20 cellular contexts compared by ENCODE assay signal in the genomic region with DNA sequence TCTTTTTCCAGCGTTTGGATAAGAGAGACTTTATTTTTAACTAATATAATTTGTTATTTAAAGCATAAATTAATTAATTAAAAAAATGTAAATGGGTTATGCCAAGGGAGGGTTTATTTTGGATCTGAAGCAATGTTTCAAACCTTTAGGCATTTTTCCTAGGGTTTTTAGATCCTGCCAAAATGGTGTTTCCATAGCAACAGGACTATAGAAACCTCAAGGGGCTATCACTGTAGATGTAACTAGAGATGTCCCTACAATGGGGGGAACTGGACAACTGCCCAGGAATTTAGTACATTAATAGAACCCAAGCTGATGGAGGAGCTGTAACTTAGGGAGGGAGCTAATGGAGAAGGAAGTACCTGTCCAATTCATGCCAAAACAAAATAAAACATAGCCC. TPM values are rescaled to one million over a fixed set of nuclear protein-coding genes. Genes with fewer than 3 reads are reported as not detected.
A peak's percentile ranks its signal among the peaks of the same experiment; 100 is the strongest.
DNase-seq lines count a peak whose midpoint lies in the region; ATAC-seq, FAIRE-seq and TF ChIP-seq lines count a peak whose summit lies in the region.
"Had no signal": no experiment of that assay in that cellular context is flagged by ENCODE, and none has a peak within 500 bp of the region (broad histone marks: within the 10 kb centered on the region; RNA-seq: fewer than 3 reads in every experiment).

No MANE protein-coding gene starts in this region.

- CTCF ChIA-PET in WTC11 (lab: Charles Lee) (no interaction called here), K562 (lab: Yijun Ruan, JAX; ENCODE audit: low intra/inter-chr PET ratio) (no interaction called here)

- H3K4me2 ChIP-seq in K562 (ENCODE audit: insufficient read depth, low read length) = no peak overlapping the region
- H3K4me2 ChIP-seq: A549 had no signal

- TF ChIP-seq RAD21 in K562 (CRISPR knock-in tag; conservative IDR thresholded peaks at IDR 0.05 in 1 of 2, IDR thresholded peaks at IDR 0.05 in 1 of 2) = no peak

- no peak for FAIRE-seq in K562 (lab: Jason Lieb, UNC)
- FAIRE-seq: A549, GM12878, HepG2, HTR-8/SVneo had no signal

- TF ChIP-seq POLR2A in K562 (conservative IDR thresholded peaks at IDR 0.05) = no peak

- TF ChIP-seq CTCF in WTC11 (IDR thresholded peaks at IDR 0.05) = no peak
- no peak for TF ChIP-seq CTCF in K562 (IDR thresholded peaks at IDR 0.05 in 2 of 3, conservative IDR thresholded peaks at IDR 0.05 in 1 of 3; ENCODE audit: insufficient read depth in 2 of 3, low read depth in 1 of 3, low read length in 3 of 3)
- no peak for TF ChIP-seq CTCF in nephron (IDR thresholded peaks at IDR 0.05; ENCODE audit: unreplicated experiment in 3 of 3)

- H3K4me3 Mint-ChIP-seq in WTC11 (no peak overlapping the region), nephron (no peak overlapping the region)
- H3K4me3 Mint-ChIP-seq: CD14-positive monocyte; CD8-positive, alpha-beta T cell had no signal

- H3K27ac ChIP-seq in K562 (ENCODE audit: extremely low read depth, low read depth, low read length) = no peak overlapping the region
- H3K27ac ChIP-seq: A549 had no signal

- no peaks in the 10 kb centered on the region for H3K9me1 ChIP-seq in K562 (ENCODE audit: control insufficient read depth, insufficient read depth, low read length)

- 0% methylated on average over 1 of the region's 1 CpG for WGBS in K562 (ENCODE audit: insufficient coverage, low coverage, missing lambda C conversion rate)

- H3K27ac Mint-ChIP-seq in WTC11 (no peak overlapping the region), nephron (peak overlapping the region; percentile 30 to 74 (median 38))
- H3K27ac Mint-ChIP-seq: CD14-positive monocyte; CD8-positive, alpha-beta T cell had no signal

- TF ChIP-seq EP300 in K562 (IDR thresholded peaks at IDR 0.05; ENCODE audit: low read length) = no peak

- H3K36me3 Mint-ChIP-seq in WTC11 (no peaks in the 10 kb centered on the region), nephron (ENCODE audit: low read depth) (no peaks in the 10 kb centered on the region)
- H3K36me3 Mint-ChIP-seq: CD14-positive monocyte; CD8-positive, alpha-beta T cell had no signal

- no peaks in the 10 kb centered on the region for H4K20me1 ChIP-seq in K562 (replicated peaks; ENCODE audit: control insufficient read depth, insufficient read depth, low read length)

- intact Hi-C loops in K562 (cut with micrococcal nuclease) = no loop called here

- H3K36me3 ChIP-seq in K562 (ENCODE audit: control insufficient read depth, insufficient read depth, low read length) = no peaks in the 10 kb centered on the region

- H3K27me3 ChIP-seq in K562 (ENCODE audit: control insufficient read depth in 2 of 2, insufficient read depth in 2 of 2, low read length in 2 of 2) = peaks cover 3 to 4% of the 10 kb centered on the region in 2 experiments; a peak in 2 of 5 replicates

- H3K4me1 Mint-ChIP-seq in WTC11 (peaks cover 36% of the 10 kb centered on the region), nephron (peaks cover 42% of the 10 kb centered on the region)

- H2AFZ ChIP-seq in K562 (ENCODE audit: low read depth, low read length) = no peak overlapping the region

- ATAC-seq in WTC11 = no peak
- ATAC-seq in K562 = no peak
- ATAC-seq in HG03457 (IDR thresholded peaks at IDR 0.05; ENCODE audit: unreplicated experiment) = no peak
- ATAC-seq in HG03196 (IDR thresholded peaks at IDR 0.05; ENCODE audit: unreplicated experiment) = no peak
- ATAC-seq: A549; CD8-positive, alpha-beta T cell; GM12878; HepG2 had no signal

- in situ Hi-C loops in K562 (cut with MboI) = no loop called here

- H3K79me2 ChIP-seq in K562 (ENCODE audit: control insufficient read depth, insufficient read depth, low read length) = no peaks in the 10 kb centered on the region

- no peak overlapping the region for H3K9ac ChIP-seq in K562 (ENCODE audit: insufficient read depth in 1 of 2, low read depth in 2 of 2, low read length in 2 of 2)
- H3K9ac ChIP-seq: GM23248 had no signal

- H3K27me3 Mint-ChIP-seq in WTC11 (ENCODE audit: low read depth) (peaks cover 6% of the 10 kb centered on the region), nephron (ENCODE audit: low read depth) (peaks cover 4% of the 10 kb centered on the region)

- DNase-seq in WTC11 (ENCODE audit: low spot score) = no peak
- DNase-seq in K562 (ENCODE audit: extremely low read depth in 1 of 4, low spot score in 3 of 4) = no peak
- DNase-seq in fibroblast of peridontal ligament (ENCODE audit: extremely low read depth) = peak; percentile 40
- no peak for DNase-seq in UCSD-AML1 (lab: John Stamatoyannopoulos, UW; ENCODE audit: unreplicated experiment)
- DNase-seq: Caco-2; CD8-positive, alpha-beta T cell; DMS79; GM23248; H7 had no signal

- no peaks in the 10 kb centered on the region for H3K4me1 ChIP-seq in K562 (replicated peaks in 1 of 2; ENCODE audit: control insufficient read depth in 2 of 2, insufficient read depth in 2 of 2, low read length in 2 of 2)
- H3K4me1 ChIP-seq: A549, Caco-2 had no signal

- no peaks in the 10 kb centered on the region for H3K9me3 ChIP-seq in K562 (replicated peaks; ENCODE audit: control insufficient read depth, insufficient read depth, low read depth, low read length)
- H3K9me3 ChIP-seq: A549, Caco-2 had no signal

- no TSS peak for BruUV-seq in K562 (replicated peaks; lab: Mats Ljungman, UMichigan)

- H3K9me3 Mint-ChIP-seq in WTC11 (peaks cover 10% of the 10 kb centered on the region), nephron (no peaks in the 10 kb centered on the region)
- H3K9me3 Mint-ChIP-seq: CD8-positive, alpha-beta T cell had no signal

- no peak overlapping the region for H3K4me3 ChIP-seq in K562
- H3K4me3 ChIP-seq: A549, GM12878, GM23248 had no signal

- POLR2A ChIA-PET in WTC11 (lab: Charles Lee) = no interaction called here
- POLR2A ChIA-PET in K562 (lab: Yijun Ruan, JAX) = interaction anchor here (1.1 kb wide), 1 partner anchor 14 kb away, joined by 3 read pairs; no protein-coding TSS in a partner anchor

TF ChIP-seq in WTC11, 78 proteins besides CTCF, POLR2A, EP300 and RAD21:
- TF ChIP-seq, protein P1, sequence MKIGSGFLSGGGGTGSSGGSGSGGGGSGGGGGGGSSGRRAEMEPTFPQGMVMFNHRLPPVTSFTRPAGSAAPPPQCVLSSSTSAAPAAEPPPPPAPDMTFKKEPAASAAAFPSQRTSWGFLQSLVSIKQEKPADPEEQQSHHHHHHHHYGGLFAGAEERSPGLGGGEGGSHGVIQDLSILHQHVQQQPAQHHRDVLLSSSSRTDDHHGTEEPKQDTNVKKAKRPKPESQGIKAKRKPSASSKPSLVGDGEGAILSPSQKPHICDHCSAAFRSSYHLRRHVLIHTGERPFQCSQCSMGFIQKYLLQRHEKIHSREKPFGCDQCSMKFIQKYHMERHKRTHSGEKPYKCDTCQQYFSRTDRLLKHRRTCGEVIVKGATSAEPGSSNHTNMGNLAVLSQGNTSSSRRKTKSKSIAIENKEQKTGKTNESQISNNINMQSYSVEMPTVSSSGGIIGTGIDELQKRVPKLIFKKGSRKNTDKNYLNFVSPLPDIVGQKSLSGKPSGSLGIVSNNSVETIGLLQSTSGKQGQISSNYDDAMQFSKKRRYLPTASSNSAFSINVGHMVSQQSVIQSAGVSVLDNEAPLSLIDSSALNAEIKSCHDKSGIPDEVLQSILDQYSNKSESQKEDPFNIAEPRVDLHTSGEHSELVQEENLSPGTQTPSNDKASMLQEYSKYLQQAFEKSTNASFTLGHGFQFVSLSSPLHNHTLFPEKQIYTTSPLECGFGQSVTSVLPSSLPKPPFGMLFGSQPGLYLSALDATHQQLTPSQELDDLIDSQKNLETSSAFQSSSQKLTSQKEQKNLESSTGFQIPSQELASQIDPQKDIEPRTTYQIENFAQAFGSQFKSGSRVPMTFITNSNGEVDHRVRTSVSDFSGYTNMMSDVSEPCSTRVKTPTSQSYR (CRISPR knock-in tag; IDR thresholded peaks at IDR 0.05) = no peak
- peak; percentile 25; the same call in 1 of the 2 replicates for TF ChIP-seq HMGA2 (CRISPR knock-in tag; IDR thresholded peaks at IDR 0.05)

TF ChIP-seq in K562, 482 proteins besides CTCF, POLR2A, EP300 and RAD21:
- TF ChIP-seq, protein P2, sequence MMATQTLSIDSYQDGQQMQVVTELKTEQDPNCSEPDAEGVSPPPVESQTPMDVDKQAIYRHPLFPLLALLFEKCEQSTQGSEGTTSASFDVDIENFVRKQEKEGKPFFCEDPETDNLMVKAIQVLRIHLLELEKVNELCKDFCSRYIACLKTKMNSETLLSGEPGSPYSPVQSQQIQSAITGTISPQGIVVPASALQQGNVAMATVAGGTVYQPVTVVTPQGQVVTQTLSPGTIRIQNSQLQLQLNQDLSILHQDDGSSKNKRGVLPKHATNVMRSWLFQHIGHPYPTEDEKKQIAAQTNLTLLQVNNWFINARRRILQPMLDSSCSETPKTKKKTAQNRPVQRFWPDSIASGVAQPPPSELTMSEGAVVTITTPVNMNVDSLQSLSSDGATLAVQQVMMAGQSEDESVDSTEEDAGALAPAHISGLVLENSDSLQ (IDR thresholded peaks at IDR 0.05) = no peak
- TF ChIP-seq ZNF778 (CRISPR knock-in tag; IDR thresholded peaks at IDR 0.05) (no peak), RFX1 (IDR thresholded peaks at IDR 0.05) (peak; percentile 56)

RNA-seq across cellular contexts. Expression of a gene that starts 57.3 kb away (rescaled TPM):
- total RNA-seq in WTC11 (2021) = not detected in 3 replicates
- total RNA-seq in K562 (2011; cell fraction: chromatin; rRNA removed; ENCODE audit: low replicate concordance) = not detected in 2 replicates
- total RNA-seq in K562 (2011; cell fraction: nucleolus; rRNA removed) = not detected in 2 replicates
- not detected in 2 replicates for total RNA-seq in K562 (2011; cell fraction: nucleoplasm; rRNA removed)
- not detected in 2 replicates for total RNA-seq in K562 (2014; rRNA removed)
- not detected in 2 replicates for total RNA-seq in K562 (2014; rRNA removed; fragmentation: Illumina TruSeq; extraction: Trizol)
- total RNA-seq in K562 (2015; rRNA removed; fragmentation: Illumina TruSeq; extraction: Trizol) = not detected in 2 replicates
- not detected in 2 replicates for total RNA-seq in K562 (2021)
- polyA plus RNA-seq in K562 (2011; rRNA removed) = not detected in 2 replicates
- not detected in 2 replicates for polyA plus RNA-seq in K562 (2011; cell fraction: cytosol; rRNA removed)
- not detected in 2 replicates for polyA plus RNA-seq in K562 (2011; cell fraction: nucleus; rRNA removed)
- 0.08 TPM in 1 of 2 replicates, not detected in the other for polyA plus RNA-seq in K562 (2012)
- polyA plus RNA-seq in K562 (2014; fragmentation: Illumina TruSeq; extraction: Trizol) = not detected in 2 replicates
- not detected for polyA plus RNA-seq in K562 (2014; fragmentation: Nextera tagmentation; extraction: Ambion mirVana)
- not detected in 2 replicates for polyA plus RNA-seq in K562 (2014; rRNA removed)
- not detected in 2 replicates for polyA minus RNA-seq in K562 (2011; rRNA and poly(A)+ RNA removed)
- not detected in 2 replicates for polyA minus RNA-seq in K562 (2011; cell fraction: cytosol; rRNA and poly(A)+ RNA removed)
- polyA minus RNA-seq in K562 (2011; cell fraction: nucleus; rRNA and poly(A)+ RNA removed) = not detected in 2 replicates
- total RNA-seq: Caco-2; CD8-positive, alpha-beta T cell; G401; GM23248; HepG2 had no signal
- polyA plus RNA-seq: A549, AG04450, BJ, CD14-positive monocyte, GM23248, HepG2 had no signal
